8 cellular contexts compared by ENCODE assay signal in genomic region chr2:152627010-152627957, GRCh38.
A peak's percentile ranks its signal among the peaks of the same experiment; 100 is the strongest.
DNase-seq lines count a peak whose midpoint lies in the region; ATAC-seq and TF ChIP-seq lines count a peak whose summit lies in the region.
"Had no signal": no experiment of that assay in that cellular context is flagged by ENCODE, and none has a peak within 500 bp of the region (broad histone marks: within the 10 kb centered on the region; RNA-seq: fewer than 3 reads in every experiment).

No MANE protein-coding gene starts in this region.

- no peaks in the 10 kb centered on the region for H3K9me3 Mint-ChIP-seq in naive thymus-derived CD8-positive, alpha-beta T cell
- H3K9me3 Mint-ChIP-seq in activated CD4-positive, alpha-beta memory T cell treated with anti-CD3 and anti-CD28 coated beads, Interleukin-2, amount 10 ng/mL, durations not matched to agents 7 days and 5 days = no peaks in the 10 kb centered on the region
- H3K9me3 Mint-ChIP-seq: activated B cell treated with CpG ODN at 0.5 μM for 24 hours had no signal

- peak; percentile 29 for TF ChIP-seq CTCF in GM12874 (IDR thresholded peaks at IDR 0.05; ENCODE audit: insufficient read depth, low read depth, low read length)

- H3K36me3 Mint-ChIP-seq in naive thymus-derived CD8-positive, alpha-beta T cell = no peaks in the 10 kb centered on the region
- no peaks in the 10 kb centered on the region for H3K36me3 Mint-ChIP-seq in activated CD4-positive, alpha-beta memory T cell treated with anti-CD3 and anti-CD28 coated beads, Interleukin-2, amount 10 ng/mL, durations not matched to agents 7 days and 5 days (ENCODE audit: low read depth)

- DNase-seq in Karpas-422 = peak; percentile 72
- peak; percentile 52 for DNase-seq in cerebellar cortex (ENCODE audit: low spot score)
- peak; percentile 81 for DNase-seq in medulla oblongata (ENCODE audit: extremely low spot score)
- no peak for DNase-seq in naive thymus-derived CD8-positive, alpha-beta T cell
- no peak for DNase-seq in activated CD4-positive, alpha-beta memory T cell treated with anti-CD3 and anti-CD28 coated beads, Interleukin-2, amount 10 ng/mL, durations not matched to agents 7 days and 5 days
- DNase-seq: activated B cell treated with CpG ODN at 0.5 μM for 24 hours had no signal

- H3K27ac Mint-ChIP-seq in naive thymus-derived CD8-positive, alpha-beta T cell = no peak overlapping the region
- H3K27ac Mint-ChIP-seq in activated CD4-positive, alpha-beta memory T cell treated with anti-CD3 and anti-CD28 coated beads, Interleukin-2, amount 10 ng/mL, durations not matched to agents 7 days and 5 days = no peak overlapping the region
- H3K27ac Mint-ChIP-seq: activated B cell treated with CpG ODN at 0.5 μM for 24 hours had no signal

- CTCF ChIA-PET in activated CD4-positive, alpha-beta memory T cell treated with anti-CD3 and anti-CD28 coated beads, Interleukin-2, amount 10 ng/mL, durations not matched to agents 7 days and 5 days (lab: Charles Lee) = interaction anchor here (0.6 to 2.5 kb wide), 4 partner anchors 8 to 460 kb away, joined by 3 to 14 read pairs (median 4); no protein-coding TSS in a partner anchor

- no peak overlapping the region for H2AFZ ChIP-seq in Karpas-422 (ENCODE audit: low read length)

- H3K4me1 ChIP-seq in Karpas-422 (ENCODE audit: low read length) = no peaks in the 10 kb centered on the region

- POLR2A ChIA-PET in naive thymus-derived CD8-positive, alpha-beta T cell (lab: Charles Lee) = no interaction called here
- POLR2A ChIA-PET in activated CD4-positive, alpha-beta memory T cell treated with anti-CD3 and anti-CD28 coated beads, Interleukin-2, amount 10 ng/mL, durations not matched to agents 7 days and 5 days (lab: Charles Lee) = no interaction called here

- no peak overlapping the region for H3K4me3 ChIP-seq in Karpas-422 (ENCODE audit: low read length)

- H3K79me2 ChIP-seq in Karpas-422 (ENCODE audit: low read length) = no peaks in the 10 kb centered on the region

- H3K4me1 Mint-ChIP-seq in naive thymus-derived CD8-positive, alpha-beta T cell = peaks cover 0 to 6% (median 0%) of the 10 kb centered on the region in 4 donors
- H3K4me1 Mint-ChIP-seq in activated CD4-positive, alpha-beta memory T cell treated with anti-CD3 and anti-CD28 coated beads, Interleukin-2, amount 10 ng/mL, durations not matched to agents 7 days and 5 days = peaks cover 13% of the 10 kb centered on the region
- H3K4me1 Mint-ChIP-seq: activated B cell treated with CpG ODN at 0.5 μM for 24 hours had no signal

- no peaks in the 10 kb centered on the region for H3K36me3 ChIP-seq in Karpas-422 (ENCODE audit: insufficient read depth, low read length)

- no peak for ATAC-seq in naive thymus-derived CD8-positive, alpha-beta T cell
- ATAC-seq in GM18511 (IDR thresholded peaks at IDR 0.05; ENCODE audit: unreplicated experiment) = no peak

- no peak overlapping the region for H3K4me3 Mint-ChIP-seq in naive thymus-derived CD8-positive, alpha-beta T cell
- no peak overlapping the region for H3K4me3 Mint-ChIP-seq in activated CD4-positive, alpha-beta memory T cell treated with anti-CD3 and anti-CD28 coated beads, Interleukin-2, amount 10 ng/mL, durations not matched to agents 7 days and 5 days
- H3K4me3 Mint-ChIP-seq: activated B cell treated with CpG ODN at 0.5 μM for 24 hours had no signal

- no peaks in the 10 kb centered on the region for H3K9me2 ChIP-seq in Karpas-422 (replicated peaks; ENCODE audit: insufficient read depth, low read length)

- no peaks in the 10 kb centered on the region for H3K9me3 ChIP-seq in Karpas-422 (ENCODE audit: low read length)

- no peak overlapping the region for H3K4me2 ChIP-seq in Karpas-422 (ENCODE audit: low read depth, low read length, poor library complexity, severe bottlenecking)

- no peaks in the 10 kb centered on the region for H4K20me1 ChIP-seq in Karpas-422 (ENCODE audit: insufficient read depth, low read depth, low read length)

- H3K9ac ChIP-seq in Karpas-422 (ENCODE audit: low read length) = no peak overlapping the region

- H3K27me3 Mint-ChIP-seq in naive thymus-derived CD8-positive, alpha-beta T cell = peaks cover 0 to 3% (median 0%) of the 10 kb centered on the region in 5 donors
- H3K27me3 Mint-ChIP-seq in activated CD4-positive, alpha-beta memory T cell treated with anti-CD3 and anti-CD28 coated beads, Interleukin-2, amount 10 ng/mL, durations not matched to agents 7 days and 5 days = peaks cover 6% of the 10 kb centered on the region
- H3K27me3 Mint-ChIP-seq: activated B cell treated with CpG ODN at 0.5 μM for 24 hours had no signal

- no peaks in the 10 kb centered on the region for H3K27me3 ChIP-seq in Karpas-422 (ENCODE audit: low read length)

- no peak overlapping the region for H3K27ac ChIP-seq in Karpas-422 (ENCODE audit: low read length)

Comparison
In these comparisons a context has a peak if more than half of its experiments do, and no peak if none do; other contexts are left out.
1. DNase-seq: peak in Karpas-422 (single experiment), cerebellar cortex (single experiment) and medulla oblongata (single experiment); none in naive thymus-derived CD8-positive, alpha-beta T cell (0 of 10) and activated CD4-positive, alpha-beta memory T cell treated with anti-CD3 and anti-CD28 coated beads, Interleukin-2, amount 10 ng/mL, durations not matched to agents 7 days and 5 days (single experiment).